Comparison of ENCODE assay signal across 9 cellular contexts in the genomic region with DNA sequence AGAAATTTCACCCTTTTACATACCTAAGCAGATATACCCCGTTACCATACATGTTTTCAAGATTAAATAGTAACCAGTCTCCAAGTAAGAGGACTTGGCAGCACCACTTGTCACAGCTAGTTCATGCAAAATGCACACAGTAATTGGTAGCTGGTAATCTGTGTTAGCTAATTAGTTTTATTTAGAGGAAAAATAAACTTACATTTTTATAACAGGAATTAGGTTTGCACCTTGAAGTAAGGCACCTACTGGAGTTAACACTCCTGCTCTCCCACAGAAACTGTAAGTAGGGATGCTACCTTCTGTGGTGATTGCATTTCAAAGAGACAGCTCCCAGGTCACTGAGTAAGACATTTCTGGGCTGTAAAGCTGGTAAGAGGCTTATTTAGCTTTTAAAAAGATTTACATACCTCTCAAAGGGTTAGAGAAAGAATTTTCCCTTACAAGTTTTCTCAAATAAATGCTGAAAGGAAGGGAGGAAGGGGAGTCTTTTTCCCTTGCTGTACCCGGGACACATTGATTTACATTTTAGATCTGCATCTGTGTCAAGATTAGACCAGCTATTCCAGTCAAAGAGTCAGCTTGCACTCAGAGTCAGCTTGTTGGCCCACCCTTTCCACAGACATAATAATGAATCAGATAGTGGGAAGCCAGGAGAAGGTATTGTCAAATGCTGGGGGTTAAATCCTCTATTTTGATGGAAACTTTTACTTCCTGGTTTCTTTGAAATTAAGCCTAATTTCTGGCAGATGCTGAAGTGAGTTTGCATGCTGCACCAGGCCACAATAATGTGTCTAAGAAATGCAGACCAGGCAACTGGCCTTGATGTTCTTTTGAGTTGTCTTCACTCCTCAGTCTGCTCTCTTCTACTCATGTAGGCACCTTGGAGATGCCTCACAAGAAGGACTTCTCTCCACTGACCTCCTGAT.
A peak's percentile ranks its signal among the peaks of the same experiment; 100 is the strongest.
DNase-seq lines count a peak whose midpoint lies in the region; ATAC-seq and TF ChIP-seq lines count a peak whose summit lies in the region.
"Had no signal": no experiment of that assay in that cellular context is flagged by ENCODE, and none has a peak within 500 bp of the region (broad histone marks: within the 10 kb centered on the region; RNA-seq: fewer than 3 reads in every experiment).

No MANE protein-coding gene starts in this region.

- H3K27ac ChIP-seq in OCI-LY1 (ENCODE audit: low read depth, low read length, poor library complexity, severe bottlenecking) (peak overlapping the region; percentile 94), dorsolateral prefrontal cortex (peak overlapping the region; percentile 13 to 100 (median 98))

- intact Hi-C loops in dorsolateral prefrontal cortex (cut with DNase I), result no loop called here

- H3F3A ChIP-seq in OCI-LY1 (ENCODE audit: insufficient read depth, low read length), result no peaks in the 10 kb centered on the region; the same call in 1 of the 2 replicates

- no peaks in the 10 kb centered on the region for H3K27me3 ChIP-seq in OCI-LY1 (ENCODE audit: insufficient read depth, low read length)
- no peaks in the 10 kb centered on the region for H3K27me3 ChIP-seq in dorsolateral prefrontal cortex

- H3K36me3 ChIP-seq in OCI-LY1 (ENCODE audit: insufficient read depth, low read length), result no peaks in the 10 kb centered on the region

- H3K9ac ChIP-seq in OCI-LY1 (ENCODE audit: low read length), result peak overlapping the region; percentile 56

- H3K4me3 ChIP-seq in OCI-LY1 (ENCODE audit: low read depth, low read length, poor library complexity, severe bottlenecking) (peak overlapping the region; percentile 8), dorsolateral prefrontal cortex (peak overlapping the region in 1 of 59 donors; percentile 13)

- DNase-seq in NCI-H1092 treated with DMSO at 0.1 percent for 48 hours (lab: John Stamatoyannopoulos, UW), result peak; percentile 18
- no peak for DNase-seq in NCI-H1092 (lab: John Stamatoyannopoulos, UW)
- no peak for DNase-seq in dorsolateral prefrontal cortex
- DNase-seq in retina, result peak; percentile 41
- no peak for DNase-seq in GM10266 (ENCODE audit: extremely low spot score)
- DNase-seq: OCI-M1 had no signal

- peaks cover 96% of the 10 kb centered on the region for H3K4me1 ChIP-seq in OCI-LY1 (ENCODE audit: insufficient read depth, low read length, severe bottlenecking)

- H2AFZ ChIP-seq in OCI-LY1 (ENCODE audit: low read length), result 0 out of 2 replicates have a peak overlapping the region, but pooled peaks have one; percentile 25

- H3K4me2 ChIP-seq in OCI-LY1 (ENCODE audit: low read length), result peak overlapping the region; percentile 77

- H3K9me2 ChIP-seq in OCI-LY1 (ENCODE audit: low read depth, low read length), result no peaks in the 10 kb centered on the region

- H4K20me1 ChIP-seq in OCI-LY1 (ENCODE audit: insufficient read depth, low read length), result no peaks in the 10 kb centered on the region

- ATAC-seq in HG02571 (IDR thresholded peaks at IDR 0.05; ENCODE audit: unreplicated experiment), result no peak
- no peak for ATAC-seq in HG03378 (IDR thresholded peaks at IDR 0.05; ENCODE audit: unreplicated experiment)

- no peaks in the 10 kb centered on the region for H3K9me3 ChIP-seq in OCI-LY1 (ENCODE audit: low read length)

- TF ChIP-seq CTCF in OCI-LY1 (IDR thresholded peaks at IDR 0.05; ENCODE audit: low read length) (no peak), dorsolateral prefrontal cortex (IDR thresholded peaks at IDR 0.05 in 54 of 56, conservative IDR thresholded peaks at IDR 0.05 in 2 of 56; ENCODE audit: low read depth in 1 of 56, partially characterized antibody in 56 of 56) (no peak), GM10266 (IDR thresholded peaks at IDR 0.05; ENCODE audit: control insufficient read depth, insufficient read depth, low read depth, missing control alignments) (no peak)

- no peaks in the 10 kb centered on the region for H3K79me2 ChIP-seq in OCI-LY1 (ENCODE audit: insufficient read depth, low read length)

Comparison
In these comparisons a context has a peak if more than half of its experiments do, and no peak if none do; other contexts are left out.
1. DNase-seq: peak in NCI-H1092 treated with DMSO at 0.1 percent for 48 hours (single experiment) and retina (single experiment); none in NCI-H1092 (single experiment), dorsolateral prefrontal cortex (0 of 10) and GM10266 (single experiment).